In the genomic region with DNA sequence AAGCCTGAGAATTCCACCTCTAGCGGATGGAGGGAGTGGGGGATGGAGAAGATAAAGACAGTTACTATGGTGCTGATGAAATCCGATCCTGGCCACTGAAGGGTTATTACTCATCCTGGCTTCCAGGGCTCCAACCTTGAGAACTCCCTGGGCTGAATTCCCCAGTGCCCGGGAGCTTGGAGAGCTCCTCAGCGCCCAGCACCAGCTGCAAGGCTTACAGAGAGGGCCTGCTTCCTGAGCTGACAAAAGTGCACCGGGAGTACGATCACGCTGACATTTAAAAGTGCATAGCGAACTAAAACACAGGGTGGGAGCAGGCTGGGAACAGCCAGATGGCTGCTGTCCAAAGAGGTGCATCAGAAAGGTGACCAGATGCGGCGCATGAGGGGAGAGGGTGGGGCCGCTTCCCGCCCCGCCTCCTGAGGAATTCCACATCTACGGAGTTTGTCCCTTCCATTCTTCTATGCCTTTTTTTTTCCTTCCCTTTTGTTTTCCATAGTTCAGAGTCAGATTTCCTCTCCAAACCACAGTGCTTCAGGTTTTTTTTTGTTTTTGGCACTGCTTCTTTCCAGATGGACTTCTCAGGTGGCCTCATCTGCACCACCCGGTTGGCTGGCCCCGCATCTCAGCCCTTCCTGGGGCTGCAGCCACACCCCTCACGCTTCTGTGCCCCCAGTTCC, we compare ENCODE assay signal across 1 cellular context.
TF ChIP-seq lines count a peak whose summit lies in the region.

No MANE protein-coding gene starts in this region.

TF ChIP-seq in HEK293, 187 proteins besides CTCF, POLR2A, EP300 and RAD21 (continued from another document and continues in another):
- TF ChIP-seq KLF7 (tag by site-specific recombination; IDR thresholded peaks at IDR 0.05; ENCODE audit: borderline replicate concordance) (no peak), SP3 (tag by site-specific recombination; IDR thresholded peaks at IDR 0.05) (peak; percentile 55; the same call in 1 of the 2 replicates), ZNF114 (tag by site-specific recombination; IDR thresholded peaks at IDR 0.05) (no peak), ZNF324 (tag by site-specific recombination; IDR thresholded peaks at IDR 0.05) (no peak), ZNF510 (tag by site-specific recombination; IDR thresholded peaks at IDR 0.05; ENCODE audit: insufficient replicate concordance) (no peak), SP7 (tag by site-specific recombination; IDR thresholded peaks at IDR 0.05) (peak; percentile 77), ZBTB7A (tag by site-specific recombination; IDR thresholded peaks at IDR 0.05; ENCODE audit: low read depth) (no peak), ZNF394 (tag by site-specific recombination; IDR thresholded peaks at IDR 0.05; ENCODE audit: borderline replicate concordance) (peak; percentile 36; the same call in 1 of the 2 replicates), ZNF707 (tag by site-specific recombination; IDR thresholded peaks at IDR 0.05) (no peak), PRDM1 (tag by site-specific recombination; IDR thresholded peaks at IDR 0.05) (no peak), ZNF10 (tag by site-specific recombination; IDR thresholded peaks at IDR 0.05) (0 out of 2 replicates have a peak, but pooled peaks have one; percentile 12), ZNF837 (tag by site-specific recombination; IDR thresholded peaks at IDR 0.05) (no peak), ZNF777 (tag by site-specific recombination; IDR thresholded peaks at IDR 0.05; ENCODE audit: borderline replicate concordance) (no peak), ZNF585B (tag by site-specific recombination; IDR thresholded peaks at IDR 0.05) (no peak), ZNF677 (tag by site-specific recombination; IDR thresholded peaks at IDR 0.05) (no peak), ZNF223 (tag by site-specific recombination; IDR thresholded peaks at IDR 0.05) (no peak), IKZF3 (tag by site-specific recombination; IDR thresholded peaks at IDR 0.05) (peak; percentile 82; the same call in 1 of the 2 replicates), ZNF521 (tag by site-specific recombination; IDR thresholded peaks at IDR 0.05) (no peak), ZNF169 (tag by site-specific recombination; IDR thresholded peaks at IDR 0.05) (no peak), ZNF621 (tag by site-specific recombination; IDR thresholded peaks at IDR 0.05) (no peak), SCRT1 (tag by site-specific recombination; IDR thresholded peaks at IDR 0.05; ENCODE audit: borderline replicate concordance) (no peak), ZNF830 (tag by site-specific recombination; IDR thresholded peaks at IDR 0.05; ENCODE audit: low read depth) (no peak), ZNF76 (tag by site-specific recombination; IDR thresholded peaks at IDR 0.05; ENCODE audit: borderline replicate concordance, low read depth) (no peak), ZNF658 (tag by site-specific recombination; IDR thresholded peaks at IDR 0.05) (no peak), GLI4 (tag by site-specific recombination; IDR thresholded peaks at IDR 0.05) (no peak), ZNF2 (tag by site-specific recombination; IDR thresholded peaks at IDR 0.05) (0 out of 2 replicates have a peak, but pooled peaks have one; percentile 25), ZNF350 (tag by site-specific recombination; IDR thresholded peaks at IDR 0.05) (no peak), ZNF23 (tag by site-specific recombination; IDR thresholded peaks at IDR 0.05; ENCODE audit: borderline replicate concordance) (no peak), ZNF175 (tag by site-specific recombination; IDR thresholded peaks at IDR 0.05) (no peak), ZNF248 (tag by site-specific recombination; IDR thresholded peaks at IDR 0.05) (no peak), BCL11B (tag by site-specific recombination; IDR thresholded peaks at IDR 0.05; ENCODE audit: low read depth) (no peak), ZNF514 (tag by site-specific recombination; IDR thresholded peaks at IDR 0.05) (no peak), ZNF302 (tag by site-specific recombination; IDR thresholded peaks at IDR 0.05; ENCODE audit: low read depth) (no peak), REPIN1 (tag by site-specific recombination; IDR thresholded peaks at IDR 0.05; ENCODE audit: low read depth) (no peak), ZNF146 (tag by site-specific recombination; IDR thresholded peaks at IDR 0.05) (no peak), SALL2 (tag by site-specific recombination; IDR thresholded peaks at IDR 0.05; ENCODE audit: borderline replicate concordance) (no peak), GLIS2 (tag by site-specific recombination; IDR thresholded peaks at IDR 0.05) (no peak; the same call in 1 of the 2 replicates), ZNF664 (tag by site-specific recombination; IDR thresholded peaks at IDR 0.05) (no peak), ZBTB8A (tag by site-specific recombination; IDR thresholded peaks at IDR 0.05) (peak; percentile 92), ZNF571 (tag by site-specific recombination; IDR thresholded peaks at IDR 0.05) (no peak), ZNF670 (tag by site-specific recombination; IDR thresholded peaks at IDR 0.05; ENCODE audit: low read depth) (no peak), ZXDB (tag by site-specific recombination; IDR thresholded peaks at IDR 0.05) (peak; percentile 64; the same call in 1 of the 2 replicates), ZNF404 (tag by site-specific recombination; IDR thresholded peaks at IDR 0.05) (no peak), ZNF37A (tag by site-specific recombination; IDR thresholded peaks at IDR 0.05) (no peak)
- TF ChIP-seq, protein P1, sequence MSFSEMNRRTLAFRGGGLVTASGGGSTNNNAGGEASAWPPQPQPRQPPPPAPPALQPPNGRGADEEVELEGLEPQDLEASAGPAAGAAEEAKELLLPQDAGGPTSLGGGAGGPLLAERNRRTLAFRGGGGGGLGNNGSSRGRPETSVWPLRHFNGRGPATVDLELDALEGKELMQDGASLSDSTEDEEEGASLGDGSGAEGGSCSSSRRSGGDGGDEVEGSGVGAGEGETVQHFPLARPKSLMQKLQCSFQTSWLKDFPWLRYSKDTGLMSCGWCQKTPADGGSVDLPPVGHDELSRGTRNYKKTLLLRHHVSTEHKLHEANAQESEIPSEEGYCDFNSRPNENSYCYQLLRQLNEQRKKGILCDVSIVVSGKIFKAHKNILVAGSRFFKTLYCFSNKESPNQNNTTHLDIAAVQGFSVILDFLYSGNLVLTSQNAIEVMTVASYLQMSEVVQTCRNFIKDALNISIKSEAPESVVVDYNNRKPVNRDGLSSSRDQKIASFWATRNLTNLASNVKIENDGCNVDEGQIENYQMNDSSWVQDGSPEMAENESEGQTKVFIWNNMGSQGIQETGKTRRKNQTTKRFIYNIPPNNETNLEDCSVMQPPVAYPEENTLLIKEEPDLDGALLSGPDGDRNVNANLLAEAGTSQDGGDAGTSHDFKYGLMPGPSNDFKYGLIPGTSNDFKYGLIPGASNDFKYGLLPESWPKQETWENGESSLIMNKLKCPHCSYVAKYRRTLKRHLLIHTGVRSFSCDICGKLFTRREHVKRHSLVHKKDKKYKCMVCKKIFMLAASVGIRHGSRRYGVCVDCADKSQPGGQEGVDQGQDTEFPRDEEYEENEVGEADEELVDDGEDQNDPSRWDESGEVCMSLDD (tag by site-specific recombination; IDR thresholded peaks at IDR 0.05) = no peak
- TF ChIP-seq, protein P2, sequence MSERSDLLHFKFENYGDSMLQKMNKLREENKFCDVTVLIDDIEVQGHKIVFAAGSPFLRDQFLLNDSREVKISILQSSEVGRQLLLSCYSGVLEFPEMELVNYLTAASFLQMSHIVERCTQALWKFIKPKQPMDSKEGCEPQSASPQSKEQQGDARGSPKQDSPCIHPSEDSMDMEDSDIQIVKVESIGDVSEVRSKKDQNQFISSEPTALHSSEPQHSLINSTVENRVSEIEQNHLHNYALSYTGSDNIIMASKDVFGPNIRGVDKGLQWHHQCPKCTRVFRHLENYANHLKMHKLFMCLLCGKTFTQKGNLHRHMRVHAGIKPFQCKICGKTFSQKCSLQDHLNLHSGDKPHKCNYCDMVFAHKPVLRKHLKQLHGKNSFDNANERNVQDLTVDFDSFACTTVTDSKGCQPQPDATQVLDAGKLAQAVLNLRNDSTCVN (tag by site-specific recombination; optimal IDR thresholded peaks at IDR 0.05) = peak; percentile 20
- TF ChIP-seq, protein P3, sequence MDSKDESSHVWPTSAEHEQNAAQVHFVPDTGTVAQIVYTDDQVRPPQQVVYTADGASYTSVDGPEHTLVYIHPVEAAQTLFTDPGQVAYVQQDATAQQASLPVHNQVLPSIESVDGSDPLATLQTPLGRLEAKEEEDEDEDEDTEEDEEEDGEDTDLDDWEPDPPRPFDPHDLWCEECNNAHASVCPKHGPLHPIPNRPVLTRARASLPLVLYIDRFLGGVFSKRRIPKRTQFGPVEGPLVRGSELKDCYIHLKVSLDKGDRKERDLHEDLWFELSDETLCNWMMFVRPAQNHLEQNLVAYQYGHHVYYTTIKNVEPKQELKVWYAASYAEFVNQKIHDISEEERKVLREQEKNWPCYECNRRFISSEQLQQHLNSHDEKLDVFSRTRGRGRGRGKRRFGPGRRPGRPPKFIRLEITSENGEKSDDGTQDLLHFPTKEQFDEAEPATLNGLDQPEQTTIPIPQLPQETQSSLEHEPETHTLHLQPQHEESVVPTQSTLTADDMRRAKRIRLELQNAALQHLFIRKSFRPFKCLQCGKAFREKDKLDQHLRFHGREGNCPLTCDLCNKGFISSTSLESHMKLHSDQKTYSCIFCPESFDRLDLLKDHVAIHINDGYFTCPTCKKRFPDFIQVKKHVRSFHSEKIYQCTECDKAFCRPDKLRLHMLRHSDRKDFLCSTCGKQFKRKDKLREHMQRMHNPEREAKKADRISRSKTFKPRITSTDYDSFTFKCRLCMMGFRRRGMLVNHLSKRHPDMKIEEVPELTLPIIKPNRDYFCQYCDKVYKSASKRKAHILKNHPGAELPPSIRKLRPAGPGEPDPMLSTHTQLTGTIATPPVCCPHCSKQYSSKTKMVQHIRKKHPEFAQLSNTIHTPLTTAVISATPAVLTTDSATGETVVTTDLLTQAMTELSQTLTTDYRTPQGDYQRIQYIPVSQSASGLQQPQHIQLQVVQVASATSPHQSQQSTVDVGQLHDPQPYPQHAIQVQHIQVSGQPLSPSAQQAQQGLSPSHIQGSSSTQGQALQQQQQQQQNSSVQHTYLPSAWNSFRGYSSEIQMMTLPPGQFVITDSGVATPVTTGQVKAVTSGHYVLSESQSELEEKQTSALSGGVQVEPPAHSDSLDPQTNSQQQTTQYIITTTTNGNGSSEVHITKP (tag by site-specific recombination; IDR thresholded peaks at IDR 0.05) = peak; percentile 50; the same call in 1 of the 2 replicates
- TF ChIP-seq, protein P4, sequence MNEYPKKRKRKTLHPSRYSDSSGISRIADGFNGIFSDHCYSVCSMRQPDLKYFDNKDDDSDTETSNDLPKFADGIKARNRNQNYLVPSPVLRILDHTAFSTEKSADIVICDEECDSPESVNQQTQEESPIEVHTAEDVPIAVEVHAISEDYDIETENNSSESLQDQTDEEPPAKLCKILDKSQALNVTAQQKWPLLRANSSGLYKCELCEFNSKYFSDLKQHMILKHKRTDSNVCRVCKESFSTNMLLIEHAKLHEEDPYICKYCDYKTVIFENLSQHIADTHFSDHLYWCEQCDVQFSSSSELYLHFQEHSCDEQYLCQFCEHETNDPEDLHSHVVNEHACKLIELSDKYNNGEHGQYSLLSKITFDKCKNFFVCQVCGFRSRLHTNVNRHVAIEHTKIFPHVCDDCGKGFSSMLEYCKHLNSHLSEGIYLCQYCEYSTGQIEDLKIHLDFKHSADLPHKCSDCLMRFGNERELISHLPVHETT (tag by site-specific recombination; IDR thresholded peaks at IDR 0.05) = no peak; the same call in 1 of the 2 replicates
- TF ChIP-seq, protein P5, sequence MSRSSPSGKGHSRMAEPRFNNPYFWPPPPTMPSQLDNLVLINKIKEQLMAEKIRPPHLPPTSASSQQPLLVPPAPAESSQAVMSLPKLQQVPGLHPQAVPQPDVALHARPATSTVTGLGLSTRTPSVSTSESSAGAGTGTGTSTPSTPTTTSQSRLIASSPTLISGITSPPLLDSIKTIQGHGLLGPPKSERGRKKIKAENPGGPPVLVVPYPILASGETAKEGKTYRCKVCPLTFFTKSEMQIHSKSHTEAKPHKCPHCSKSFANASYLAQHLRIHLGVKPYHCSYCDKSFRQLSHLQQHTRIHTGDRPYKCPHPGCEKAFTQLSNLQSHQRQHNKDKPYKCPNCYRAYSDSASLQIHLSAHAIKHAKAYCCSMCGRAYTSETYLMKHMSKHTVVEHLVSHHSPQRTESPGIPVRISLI (tag by site-specific recombination; IDR thresholded peaks at IDR 0.05) = no peak
- TF ChIP-seq, protein P6, sequence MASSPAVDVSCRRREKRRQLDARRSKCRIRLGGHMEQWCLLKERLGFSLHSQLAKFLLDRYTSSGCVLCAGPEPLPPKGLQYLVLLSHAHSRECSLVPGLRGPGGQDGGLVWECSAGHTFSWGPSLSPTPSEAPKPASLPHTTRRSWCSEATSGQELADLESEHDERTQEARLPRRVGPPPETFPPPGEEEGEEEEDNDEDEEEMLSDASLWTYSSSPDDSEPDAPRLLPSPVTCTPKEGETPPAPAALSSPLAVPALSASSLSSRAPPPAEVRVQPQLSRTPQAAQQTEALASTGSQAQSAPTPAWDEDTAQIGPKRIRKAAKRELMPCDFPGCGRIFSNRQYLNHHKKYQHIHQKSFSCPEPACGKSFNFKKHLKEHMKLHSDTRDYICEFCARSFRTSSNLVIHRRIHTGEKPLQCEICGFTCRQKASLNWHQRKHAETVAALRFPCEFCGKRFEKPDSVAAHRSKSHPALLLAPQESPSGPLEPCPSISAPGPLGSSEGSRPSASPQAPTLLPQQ (tag by site-specific recombination; IDR thresholded peaks at IDR 0.05) = 0 out of 2 replicates have a peak, but pooled peaks have one; percentile 37
- TF ChIP-seq, protein P7, sequence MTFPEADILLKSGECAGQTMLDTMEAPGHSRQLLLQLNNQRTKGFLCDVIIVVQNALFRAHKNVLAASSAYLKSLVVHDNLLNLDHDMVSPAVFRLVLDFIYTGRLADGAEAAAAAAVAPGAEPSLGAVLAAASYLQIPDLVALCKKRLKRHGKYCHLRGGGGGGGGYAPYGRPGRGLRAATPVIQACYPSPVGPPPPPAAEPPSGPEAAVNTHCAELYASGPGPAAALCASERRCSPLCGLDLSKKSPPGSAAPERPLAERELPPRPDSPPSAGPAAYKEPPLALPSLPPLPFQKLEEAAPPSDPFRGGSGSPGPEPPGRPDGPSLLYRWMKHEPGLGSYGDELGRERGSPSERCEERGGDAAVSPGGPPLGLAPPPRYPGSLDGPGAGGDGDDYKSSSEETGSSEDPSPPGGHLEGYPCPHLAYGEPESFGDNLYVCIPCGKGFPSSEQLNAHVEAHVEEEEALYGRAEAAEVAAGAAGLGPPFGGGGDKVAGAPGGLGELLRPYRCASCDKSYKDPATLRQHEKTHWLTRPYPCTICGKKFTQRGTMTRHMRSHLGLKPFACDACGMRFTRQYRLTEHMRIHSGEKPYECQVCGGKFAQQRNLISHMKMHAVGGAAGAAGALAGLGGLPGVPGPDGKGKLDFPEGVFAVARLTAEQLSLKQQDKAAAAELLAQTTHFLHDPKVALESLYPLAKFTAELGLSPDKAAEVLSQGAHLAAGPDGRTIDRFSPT (tag by site-specific recombination; IDR thresholded peaks at IDR 0.05) = 0 out of 2 replicates have a peak, but pooled peaks have one; percentile 22
- TF ChIP-seq, protein P8, sequence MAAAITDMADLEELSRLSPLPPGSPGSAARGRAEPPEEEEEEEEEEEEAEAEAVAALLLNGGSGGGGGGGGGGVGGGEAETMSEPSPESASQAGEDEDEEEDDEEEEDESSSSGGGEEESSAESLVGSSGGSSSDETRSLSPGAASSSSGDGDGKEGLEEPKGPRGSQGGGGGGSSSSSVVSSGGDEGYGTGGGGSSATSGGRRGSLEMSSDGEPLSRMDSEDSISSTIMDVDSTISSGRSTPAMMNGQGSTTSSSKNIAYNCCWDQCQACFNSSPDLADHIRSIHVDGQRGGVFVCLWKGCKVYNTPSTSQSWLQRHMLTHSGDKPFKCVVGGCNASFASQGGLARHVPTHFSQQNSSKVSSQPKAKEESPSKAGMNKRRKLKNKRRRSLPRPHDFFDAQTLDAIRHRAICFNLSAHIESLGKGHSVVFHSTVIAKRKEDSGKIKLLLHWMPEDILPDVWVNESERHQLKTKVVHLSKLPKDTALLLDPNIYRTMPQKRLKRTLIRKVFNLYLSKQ (tag by site-specific recombination; IDR thresholded peaks at IDR 0.05; ENCODE audit: borderline replicate concordance) = no peak
